Comparison of ENCODE assay signal across 1 cellular context in the genomic region with DNA sequence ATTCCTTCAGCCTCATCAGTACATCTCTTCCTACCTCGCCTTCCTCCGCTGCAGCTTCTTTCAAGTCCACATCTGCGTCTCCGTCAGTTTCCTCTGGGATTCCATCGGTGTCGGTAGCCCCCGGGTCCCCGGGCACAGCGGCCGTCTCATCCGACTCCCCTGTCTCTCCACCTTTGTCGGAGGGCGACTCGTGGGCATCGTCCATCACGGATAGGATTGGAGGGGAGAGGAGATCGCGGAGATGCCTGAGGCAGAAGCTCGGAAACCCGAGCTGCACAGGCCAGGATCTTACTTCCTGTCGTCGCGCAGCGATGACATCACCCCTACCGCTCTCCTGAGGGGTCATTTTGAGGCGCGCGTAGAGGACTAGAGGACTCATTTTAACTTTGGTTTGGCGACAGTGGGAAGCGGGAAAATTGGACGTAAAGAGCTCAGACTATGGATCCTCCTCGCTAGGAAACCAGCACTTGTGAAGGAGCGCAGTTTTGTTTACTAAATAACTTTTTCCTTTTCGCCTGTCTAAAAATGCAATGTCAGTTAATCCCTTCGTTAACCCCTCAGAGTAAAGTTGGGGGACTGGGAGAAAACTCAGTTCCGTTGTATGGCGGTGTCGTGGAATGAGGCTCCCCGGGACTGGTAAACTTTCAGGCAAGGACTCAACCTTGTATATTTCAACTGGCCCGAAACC.
TF ChIP-seq lines count a peak whose summit lies in the region.

A gene with protein sequence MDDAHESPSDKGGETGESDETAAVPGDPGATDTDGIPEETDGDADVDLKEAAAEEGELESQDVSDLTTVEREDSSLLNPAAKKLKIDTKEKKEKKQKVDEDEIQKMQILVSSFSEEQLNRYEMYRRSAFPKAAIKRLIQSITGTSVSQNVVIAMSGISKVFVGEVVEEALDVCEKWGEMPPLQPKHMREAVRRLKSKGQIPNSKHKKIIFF (minus strand): TSS at position 290 of the 688 bp plus-strand sequence. CDS start 85 bp downstream, at position 205.

TF ChIP-seq in HEK293, 187 proteins besides CTCF, POLR2A, EP300 and RAD21 (continued from another document and continues in another):
- TF ChIP-seq SALL2 (tag by site-specific recombination; IDR thresholded peaks at IDR 0.05; ENCODE audit: borderline replicate concordance): no peak
- 0 out of 2 replicates have a peak, but pooled peaks have one; percentile 52 for TF ChIP-seq SP3 (tag by site-specific recombination; IDR thresholded peaks at IDR 0.05)
- no peak for TF ChIP-seq ZNF776 (tag by site-specific recombination; IDR thresholded peaks at IDR 0.05; ENCODE audit: borderline replicate concordance)
- TF ChIP-seq ZNF704 (tag by site-specific recombination; IDR thresholded peaks at IDR 0.05): no peak
- no peak for TF ChIP-seq SCRT1 (tag by site-specific recombination; IDR thresholded peaks at IDR 0.05; ENCODE audit: borderline replicate concordance)
- no peak for TF ChIP-seq ZNF488 (tag by site-specific recombination; IDR thresholded peaks at IDR 0.05)
- peak; percentile 65 for TF ChIP-seq ZNF24 (tag by site-specific recombination; IDR thresholded peaks at IDR 0.05)
- TF ChIP-seq ZNF426 (tag by site-specific recombination; IDR thresholded peaks at IDR 0.05): no peak
- TF ChIP-seq, protein P1, sequence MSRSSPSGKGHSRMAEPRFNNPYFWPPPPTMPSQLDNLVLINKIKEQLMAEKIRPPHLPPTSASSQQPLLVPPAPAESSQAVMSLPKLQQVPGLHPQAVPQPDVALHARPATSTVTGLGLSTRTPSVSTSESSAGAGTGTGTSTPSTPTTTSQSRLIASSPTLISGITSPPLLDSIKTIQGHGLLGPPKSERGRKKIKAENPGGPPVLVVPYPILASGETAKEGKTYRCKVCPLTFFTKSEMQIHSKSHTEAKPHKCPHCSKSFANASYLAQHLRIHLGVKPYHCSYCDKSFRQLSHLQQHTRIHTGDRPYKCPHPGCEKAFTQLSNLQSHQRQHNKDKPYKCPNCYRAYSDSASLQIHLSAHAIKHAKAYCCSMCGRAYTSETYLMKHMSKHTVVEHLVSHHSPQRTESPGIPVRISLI (tag by site-specific recombination; IDR thresholded peaks at IDR 0.05): no peak
- TF ChIP-seq ZFP41 (tag by site-specific recombination; IDR thresholded peaks at IDR 0.05; ENCODE audit: borderline replicate concordance): no peak
- no peak for TF ChIP-seq ZNF157 (tag by site-specific recombination; IDR thresholded peaks at IDR 0.05)
- TF ChIP-seq ZBTB20 (tag by site-specific recombination; IDR thresholded peaks at IDR 0.05): peak; percentile 45; the same call in 1 of the 2 replicates
- TF ChIP-seq RBAK (tag by site-specific recombination; IDR thresholded peaks at IDR 0.05): no peak
- no peak for TF ChIP-seq ZNF514 (tag by site-specific recombination; IDR thresholded peaks at IDR 0.05)
- TF ChIP-seq ZNF544 (tag by site-specific recombination; IDR thresholded peaks at IDR 0.05): no peak
- TF ChIP-seq ZNF785 (tag by site-specific recombination; IDR thresholded peaks at IDR 0.05): no peak
- TF ChIP-seq ZNF292 (tag by site-specific recombination; IDR thresholded peaks at IDR 0.05; ENCODE audit: borderline replicate concordance, low read depth): no peak
- TF ChIP-seq ZNF639 (tag by site-specific recombination; IDR thresholded peaks at IDR 0.05): peak; percentile 89
- TF ChIP-seq ZNF223 (tag by site-specific recombination; IDR thresholded peaks at IDR 0.05): no peak
- TF ChIP-seq ZNF707 (tag by site-specific recombination; IDR thresholded peaks at IDR 0.05): no peak
- no peak for TF ChIP-seq KLF1 (tag by site-specific recombination; IDR thresholded peaks at IDR 0.05)
- TF ChIP-seq PRDM1 (tag by site-specific recombination; IDR thresholded peaks at IDR 0.05): no peak
- no peak for TF ChIP-seq MYNN (tag by site-specific recombination; IDR thresholded peaks at IDR 0.05; ENCODE audit: borderline replicate concordance)
- TF ChIP-seq ZSCAN16 (tag by site-specific recombination; IDR thresholded peaks at IDR 0.05): no peak
- no peak for TF ChIP-seq ZSCAN5A (tag by site-specific recombination; IDR thresholded peaks at IDR 0.05)
- no peak for TF ChIP-seq TCF7L2 (IDR thresholded peaks at IDR 0.05; ENCODE audit: borderline replicate concordance, low read depth, low read length)
- TF ChIP-seq ZNF133 (tag by site-specific recombination; IDR thresholded peaks at IDR 0.05): no peak
- no peak for TF ChIP-seq ZBTB49 (tag by site-specific recombination; IDR thresholded peaks at IDR 0.05; ENCODE audit: low read depth)
- no peak for TF ChIP-seq ZNF114 (tag by site-specific recombination; IDR thresholded peaks at IDR 0.05)
- TF ChIP-seq ZNF600 (tag by site-specific recombination; IDR thresholded peaks at IDR 0.05): peak; percentile 68
- no peak for TF ChIP-seq HOXA7 (CRISPR knock-in tag; IDR thresholded peaks at IDR 0.05; ENCODE audit: borderline replicate concordance)
- TF ChIP-seq OVOL3 (tag by site-specific recombination; IDR thresholded peaks at IDR 0.05): no peak
- TF ChIP-seq, protein P2, sequence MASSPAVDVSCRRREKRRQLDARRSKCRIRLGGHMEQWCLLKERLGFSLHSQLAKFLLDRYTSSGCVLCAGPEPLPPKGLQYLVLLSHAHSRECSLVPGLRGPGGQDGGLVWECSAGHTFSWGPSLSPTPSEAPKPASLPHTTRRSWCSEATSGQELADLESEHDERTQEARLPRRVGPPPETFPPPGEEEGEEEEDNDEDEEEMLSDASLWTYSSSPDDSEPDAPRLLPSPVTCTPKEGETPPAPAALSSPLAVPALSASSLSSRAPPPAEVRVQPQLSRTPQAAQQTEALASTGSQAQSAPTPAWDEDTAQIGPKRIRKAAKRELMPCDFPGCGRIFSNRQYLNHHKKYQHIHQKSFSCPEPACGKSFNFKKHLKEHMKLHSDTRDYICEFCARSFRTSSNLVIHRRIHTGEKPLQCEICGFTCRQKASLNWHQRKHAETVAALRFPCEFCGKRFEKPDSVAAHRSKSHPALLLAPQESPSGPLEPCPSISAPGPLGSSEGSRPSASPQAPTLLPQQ (tag by site-specific recombination; IDR thresholded peaks at IDR 0.05): peak; percentile 69; the same call in 1 of the 2 replicates
- peak; percentile 85 for TF ChIP-seq ZBTB21 (tag by site-specific recombination; IDR thresholded peaks at IDR 0.05)
- no peak for TF ChIP-seq ZNF623 (tag by site-specific recombination; IDR thresholded peaks at IDR 0.05)
- TF ChIP-seq ZBTB17 (tag by site-specific recombination; IDR thresholded peaks at IDR 0.05): peak; percentile 100
- no peak for TF ChIP-seq PBX3 (CRISPR knock-in tag; IDR thresholded peaks at IDR 0.05)
- TF ChIP-seq ZNF335 (tag by site-specific recombination; conservative IDR thresholded peaks at IDR 0.05): peak; percentile 88
- peak; percentile 50; the same call in 1 of the 2 replicates for TF ChIP-seq KLF8 (tag by site-specific recombination; IDR thresholded peaks at IDR 0.05)
- TF ChIP-seq, protein P3, sequence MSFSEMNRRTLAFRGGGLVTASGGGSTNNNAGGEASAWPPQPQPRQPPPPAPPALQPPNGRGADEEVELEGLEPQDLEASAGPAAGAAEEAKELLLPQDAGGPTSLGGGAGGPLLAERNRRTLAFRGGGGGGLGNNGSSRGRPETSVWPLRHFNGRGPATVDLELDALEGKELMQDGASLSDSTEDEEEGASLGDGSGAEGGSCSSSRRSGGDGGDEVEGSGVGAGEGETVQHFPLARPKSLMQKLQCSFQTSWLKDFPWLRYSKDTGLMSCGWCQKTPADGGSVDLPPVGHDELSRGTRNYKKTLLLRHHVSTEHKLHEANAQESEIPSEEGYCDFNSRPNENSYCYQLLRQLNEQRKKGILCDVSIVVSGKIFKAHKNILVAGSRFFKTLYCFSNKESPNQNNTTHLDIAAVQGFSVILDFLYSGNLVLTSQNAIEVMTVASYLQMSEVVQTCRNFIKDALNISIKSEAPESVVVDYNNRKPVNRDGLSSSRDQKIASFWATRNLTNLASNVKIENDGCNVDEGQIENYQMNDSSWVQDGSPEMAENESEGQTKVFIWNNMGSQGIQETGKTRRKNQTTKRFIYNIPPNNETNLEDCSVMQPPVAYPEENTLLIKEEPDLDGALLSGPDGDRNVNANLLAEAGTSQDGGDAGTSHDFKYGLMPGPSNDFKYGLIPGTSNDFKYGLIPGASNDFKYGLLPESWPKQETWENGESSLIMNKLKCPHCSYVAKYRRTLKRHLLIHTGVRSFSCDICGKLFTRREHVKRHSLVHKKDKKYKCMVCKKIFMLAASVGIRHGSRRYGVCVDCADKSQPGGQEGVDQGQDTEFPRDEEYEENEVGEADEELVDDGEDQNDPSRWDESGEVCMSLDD (tag by site-specific recombination; IDR thresholded peaks at IDR 0.05): peak; percentile 79
- no peak for TF ChIP-seq ZNF121 (tag by site-specific recombination; IDR thresholded peaks at IDR 0.05)
- TF ChIP-seq, protein P4, sequence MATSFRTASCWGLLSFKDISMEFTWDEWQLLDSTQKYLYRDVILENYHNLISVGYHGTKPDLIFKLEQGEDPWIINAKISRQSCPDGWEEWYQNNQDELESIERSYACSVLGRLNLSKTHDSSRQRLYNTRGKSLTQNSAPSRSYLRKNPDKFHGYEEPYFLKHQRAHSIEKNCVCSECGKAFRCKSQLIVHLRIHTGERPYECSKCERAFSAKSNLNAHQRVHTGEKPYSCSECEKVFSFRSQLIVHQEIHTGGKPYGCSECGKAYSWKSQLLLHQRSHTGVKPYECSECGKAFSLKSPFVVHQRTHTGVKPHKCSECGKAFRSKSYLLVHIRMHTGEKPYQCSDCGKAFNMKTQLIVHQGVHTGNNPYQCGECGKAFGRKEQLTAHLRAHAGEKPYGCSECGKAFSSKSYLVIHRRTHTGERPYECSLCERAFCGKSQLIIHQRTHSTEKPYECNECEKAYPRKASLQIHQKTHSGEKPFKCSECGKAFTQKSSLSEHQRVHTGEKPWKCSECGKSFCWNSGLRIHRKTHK (tag by site-specific recombination; IDR thresholded peaks at IDR 0.05): no peak
- peak; percentile 37; the same call in 1 of the 2 replicates for TF ChIP-seq ZFP37 (tag by site-specific recombination; IDR thresholded peaks at IDR 0.05)
- no peak for TF ChIP-seq ZNF571 (tag by site-specific recombination; IDR thresholded peaks at IDR 0.05)
- no peak for TF ChIP-seq ZNF473 (tag by site-specific recombination; IDR thresholded peaks at IDR 0.05)
- TF ChIP-seq ZNF624 (tag by site-specific recombination; IDR thresholded peaks at IDR 0.05): no peak
